Comparison of ENCODE assay signal across 25 cellular contexts in the genomic region with DNA sequence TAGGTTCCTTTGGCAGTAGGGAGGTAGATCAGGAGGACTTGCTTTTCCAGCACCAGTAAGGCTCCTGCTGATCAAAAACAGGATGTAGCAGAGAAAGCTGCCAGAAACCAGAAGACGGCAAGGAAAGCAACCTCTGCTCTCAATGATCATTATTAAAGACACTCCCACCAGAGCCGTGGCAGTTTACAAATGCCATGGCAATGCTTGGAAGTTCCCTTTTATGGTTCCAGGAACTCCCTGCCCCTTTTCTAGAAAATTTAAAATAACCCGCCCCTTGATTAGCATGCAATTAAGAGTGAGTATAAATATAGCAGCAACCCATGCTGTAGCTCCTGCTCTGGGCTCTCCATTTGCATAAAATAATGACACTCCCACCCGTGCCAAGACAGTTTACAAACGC. TPM values are rescaled to one million over a fixed set of nuclear protein-coding genes. Genes with fewer than 3 reads are reported as not detected.
DNase-seq lines count a peak whose midpoint lies in the region; ATAC-seq, FAIRE-seq and TF ChIP-seq lines count a peak whose summit lies in the region.
"Had no signal": no experiment of that assay in that cellular context is flagged by ENCODE, and none has a peak within 500 bp of the region (broad histone marks: within the 10 kb centered on the region; RNA-seq: fewer than 3 reads in every experiment).

No MANE protein-coding gene starts in this region.

- intact Hi-C loops in right lobe of liver (cut with DNase I) (loop anchor here in 1 of 2 donors (10.0 kb wide), 1 partner anchor 246 kb away; no protein-coding TSS in a partner anchor), HepG2 (cut with micrococcal nuclease; ENCODE audit: unreplicated experiment) (no loop called here), GM12878 (cut with micrococcal nuclease; ENCODE audit: unreplicated experiment) (no loop called here)

- H4K20me1 ChIP-seq in HepG2 (ENCODE audit: insufficient read depth, low read length) (no peaks in the 10 kb centered on the region), GM12878 (ENCODE audit: control insufficient read depth, insufficient read depth) (no peaks in the 10 kb centered on the region)

- TF ChIP-seq RAD21 in HepG2 (CRISPR knock-in tag; IDR thresholded peaks at IDR 0.05) = no peak
- TF ChIP-seq RAD21 in GM12878 (IDR thresholded peaks at IDR 0.05; ENCODE audit: insufficient read depth, low read depth, low read length) = no peak

- H3K79me2 ChIP-seq in HepG2 (ENCODE audit: insufficient read depth, low read length) (no peaks in the 10 kb centered on the region), GM12878 (ENCODE audit: control insufficient read depth, insufficient read depth, low read length) (no peaks in the 10 kb centered on the region)

- no peak overlapping the region for H3K27ac ChIP-seq in right lobe of liver
- no peak overlapping the region for H3K27ac ChIP-seq in HepG2 (ENCODE audit: extremely low read length, insufficient read depth, low read length)
- no peak overlapping the region for H3K27ac ChIP-seq in GM12878 (ENCODE audit: control insufficient read depth, insufficient read depth)
- H3K27ac ChIP-seq: A549, uterus had no signal

- H3K9me3 Mint-ChIP-seq in activated CD4-positive, alpha-beta T cell treated with anti-CD3 and anti-CD28 coated beads, Interleukin-2, amount 10 ng/mL, durations not matched to agents 7 days and 5 days = no peaks in the 10 kb centered on the region
- H3K9me3 Mint-ChIP-seq: activated naive CD4-positive, alpha-beta T cell treated with anti-CD3 and anti-CD28 coated beads for 36 hours; CD8-positive, alpha-beta T cell; naive B cell had no signal

- in situ Hi-C loops in HepG2 (cut with HindIII; ENCODE audit: extremely low pct_ligation_motif_present, low pct_unique_long_range_greater_than_20kb) (no loop called here), GM12878 (cut with MboI) (no loop called here)

- no peak for DNase-seq in right lobe of liver
- DNase-seq in HepG2 (ENCODE audit: low spot score) = no peak
- no peak for DNase-seq in GM12878 (ENCODE audit: low read depth, low spot score)
- DNase-seq in left lobe of liver (ENCODE audit: low spot score) = no peak
- DNase-seq in activated CD4-positive, alpha-beta T cell treated with anti-CD3 and anti-CD28 coated beads, Interleukin-2, amount 10 ng/mL, durations not matched to agents 7 days and 5 days = no peak
- DNase-seq in hypothalamus (lab: John Stamatoyannopoulos, UW) = no peak
- DNase-seq in activated naive CD4-positive, alpha-beta T cell treated with anti-CD3 and anti-CD28 coated beads, Interleukin-2, amount 50 U/mL, for 16 hours = no peak
- DNase-seq: activated CD4-positive, alpha-beta T cell treated with anti-CD3 and anti-CD28 coated beads for 1 hour; activated naive CD4-positive, alpha-beta T cell treated with anti-CD3 and anti-CD28 coated beads for 36 hours; CD8-positive, alpha-beta T cell; cortex of kidney; EL; left cardiac atrium; naive B cell; NCI-H1436 treated with DMSO at 0.1 percent for 48 hours; NCI-H2227 treated with DMSO at 0.1 percent for 48 hours; NK-92 treated with Interleukin-12 subunit alpha and Interleukin-12 subunit beta, amount 100 ng/mL, for 24 hours; stimulated activated naive CD8-positive, alpha-beta T cell treated with anti-CD3 and anti-CD28 coated beads, Interleukin-15, Interleukin-2, amounts not matched to agents 100 U/mL and 50 U/mL, for 24 hours had no signal

- CTCF ChIA-PET in HepG2 (lab: Yijun Ruan, JAX; ENCODE audit: low intra/inter-chr PET ratio, low total read pairs) (no interaction called here), GM12878 (lab: Yijun Ruan, JAX) (no interaction called here)
- CTCF ChIA-PET in activated CD4-positive, alpha-beta T cell treated with anti-CD3 and anti-CD28 coated beads, Interleukin-2, amount 10 ng/mL, durations not matched to agents 7 days and 5 days (lab: Charles Lee) = no interaction called here

- peaks cover 10% of the 10 kb centered on the region for H3K27me3 Mint-ChIP-seq in activated CD4-positive, alpha-beta T cell treated with anti-CD3 and anti-CD28 coated beads, Interleukin-2, amount 10 ng/mL, durations not matched to agents 7 days and 5 days
- H3K27me3 Mint-ChIP-seq: progenitor cell of endocrine pancreas had no signal

- no peak overlapping the region for H3K27ac Mint-ChIP-seq in activated CD4-positive, alpha-beta T cell treated with anti-CD3 and anti-CD28 coated beads, Interleukin-2, amount 10 ng/mL, durations not matched to agents 7 days and 5 days
- H3K27ac Mint-ChIP-seq: activated naive CD4-positive, alpha-beta T cell treated with anti-CD3 and anti-CD28 coated beads for 36 hours; CD8-positive, alpha-beta T cell; progenitor cell of endocrine pancreas had no signal

- H3K4me1 ChIP-seq in right lobe of liver (peaks cover 0 to 4% (median 0%) of the 10 kb centered on the region in 4 donors), HepG2 (ENCODE audit: insufficient read depth, low read length) (peaks cover 5% of the 10 kb centered on the region; the same call in 1 of the 2 replicates), GM12878 (ENCODE audit: control insufficient read depth, insufficient read depth, low read length) (no peaks in the 10 kb centered on the region)
- H3K4me1 ChIP-seq: A549 had no signal

- H3K4me3 Mint-ChIP-seq in activated CD4-positive, alpha-beta T cell treated with anti-CD3 and anti-CD28 coated beads, Interleukin-2, amount 10 ng/mL, durations not matched to agents 7 days and 5 days = no peak overlapping the region
- H3K4me3 Mint-ChIP-seq: activated naive CD4-positive, alpha-beta T cell treated with anti-CD3 and anti-CD28 coated beads for 36 hours; CD8-positive, alpha-beta T cell; naive B cell had no signal

- TF ChIP-seq POLR2A in right lobe of liver (IDR thresholded peaks at IDR 0.05) (no peak), HepG2 (IDR thresholded peaks at IDR 0.05; ENCODE audit: insufficient read depth in 1 of 2, low read depth in 2 of 2, low read length in 2 of 2) (no peak), GM12878 (IDR thresholded peaks at IDR 0.05; ENCODE audit: low read depth, low read length) (no peak)

- no peak for TF ChIP-seq EP300 in HepG2 (IDR thresholded peaks at IDR 0.05; ENCODE audit: low read depth in 2 of 2, low read length in 2 of 2)
- TF ChIP-seq EP300 in HepG2 (CRISPR knock-in tag; IDR thresholded peaks at IDR 0.05; ENCODE audit: borderline replicate concordance) = no peak
- no peak for TF ChIP-seq EP300 in GM12878 (IDR thresholded peaks at IDR 0.05; ENCODE audit: borderline replicate concordance in 1 of 2, control insufficient read depth in 1 of 2, low read depth in 2 of 2, low read length in 2 of 2)

- no peaks in the 10 kb centered on the region for H3K36me3 Mint-ChIP-seq in activated CD4-positive, alpha-beta T cell treated with anti-CD3 and anti-CD28 coated beads, Interleukin-2, amount 10 ng/mL, durations not matched to agents 7 days and 5 days (ENCODE audit: low read depth)
- H3K36me3 Mint-ChIP-seq: CD8-positive, alpha-beta T cell; naive B cell had no signal

- BruUV-seq in HepG2 (replicated peaks; lab: Mats Ljungman, UMichigan) = no TSS peak
- BruUV-seq in GM12878 (replicated peaks; lab: Mats Ljungman, UMichigan) = no TSS peak

- peaks cover 2% of the 10 kb centered on the region for H3K4me1 Mint-ChIP-seq in activated CD4-positive, alpha-beta T cell treated with anti-CD3 and anti-CD28 coated beads, Interleukin-2, amount 10 ng/mL, durations not matched to agents 7 days and 5 days

- H2AFZ ChIP-seq in HepG2 (ENCODE audit: low read length) (no peak overlapping the region), GM12878 (ENCODE audit: control insufficient read depth, low read depth, low read length) (no peak overlapping the region)

- POLR2A ChIA-PET in HepG2 (lab: Yijun Ruan, JAX) (no interaction called here), GM12878 (lab: Charles Lee) (no interaction called here)
- POLR2A ChIA-PET in activated CD4-positive, alpha-beta T cell treated with anti-CD3 and anti-CD28 coated beads, Interleukin-2, amount 10 ng/mL, durations not matched to agents 7 days and 5 days (lab: Charles Lee) = no interaction called here

- H3K4me3 ChIP-seq in right lobe of liver = no peak overlapping the region
- no peak overlapping the region for H3K4me3 ChIP-seq in HepG2 (replicated peaks in 1 of 3; ENCODE audit: insufficient read depth in 1 of 3, low read depth in 2 of 3, low read length in 3 of 3)
- no peak overlapping the region for H3K4me3 ChIP-seq in GM12878
- H3K4me3 ChIP-seq: A549 had no signal

- 14% methylated on average over 5 of the region's 5 CpGs for WGBS in right lobe of liver (ENCODE audit: insufficient coverage, low coverage, low lambda C conversion rate, missing lambda C conversion rate)
- WGBS in HepG2 (ENCODE audit: low lambda C conversion rate) = 3% methylated on average over 5 of the region's 5 CpGs
- 0% methylated on average over 5 of the region's 5 CpGs for WGBS in GM12878 (ENCODE audit: insufficient coverage, insufficient replicate concordance, low lambda C conversion rate, missing lambda C conversion rate)

- RAD21 ChIA-PET in GM12878 (lab: Charles Lee; ENCODE audit: unreplicated experiment) = no interaction called here

- H3K9ac ChIP-seq in HepG2 (ENCODE audit: insufficient read depth, low read depth, low read length) = no peak overlapping the region
- no peak overlapping the region for H3K9ac ChIP-seq in GM12878 (ENCODE audit: control insufficient read depth, insufficient read depth, low read length)

- SMC1A ChIA-PET in GM12878 (lab: Charles Lee; ENCODE audit: uncharacterized antibody, unreplicated experiment) = no interaction called here

- peak; percentile 50 to 72 (median 61) for ATAC-seq in right lobe of liver
- ATAC-seq in HepG2 = no peak
- ATAC-seq in GM12878 = peak; percentile 31
- ATAC-seq in left lobe of liver = peak; percentile 44
- no peak for ATAC-seq in HG03280 (IDR thresholded peaks at IDR 0.05; ENCODE audit: unreplicated experiment)
- ATAC-seq: A549; CD8-positive, alpha-beta T cell; esophagus mucosa; stimulated activated naive CD8-positive, alpha-beta T cell treated with anti-CD3 and anti-CD28 coated beads, Interleukin-15, Interleukin-2, amounts not matched to agents 100 U/mL and 50 U/mL, for 24 hours had no signal

- TF ChIP-seq CTCF in right lobe of liver (IDR thresholded peaks at IDR 0.05) = no peak
- TF ChIP-seq CTCF in HepG2 (CRISPR knock-in tag; IDR thresholded peaks at IDR 0.05) = no peak
- TF ChIP-seq CTCF in GM12878 (IDR thresholded peaks at IDR 0.05 in 2 of 3, conservative IDR thresholded peaks at IDR 0.05 in 1 of 3; ENCODE audit: control insufficient read depth in 2 of 3, extremely low read depth in 1 of 3, insufficient read depth in 1 of 3, low read depth in 3 of 3, low read length in 3 of 3) = no peak

- FAIRE-seq in HepG2 (lab: Jason Lieb, UNC) (no peak), GM12878 (lab: Jason Lieb, UNC) (no peak)
- FAIRE-seq: A549, H1 had no signal

- no peak overlapping the region for H3K4me2 ChIP-seq in HepG2 (ENCODE audit: low read depth, low read length)
- 0 out of 2 replicates have a peak overlapping the region, but pooled peaks have one; percentile 13 for H3K4me2 ChIP-seq in GM12878 (ENCODE audit: control insufficient read depth, insufficient read depth)
- H3K4me2 ChIP-seq: A549 had no signal

- H3K9me3 ChIP-seq in right lobe of liver = no peaks in the 10 kb centered on the region
- no peaks in the 10 kb centered on the region for H3K9me3 ChIP-seq in HepG2 (ENCODE audit: low read length)
- H3K9me3 ChIP-seq in GM12878 (replicated peaks; ENCODE audit: control insufficient read depth, insufficient read depth, low read length) = no peaks in the 10 kb centered on the region
- H3K9me3 ChIP-seq: A549, uterus had no signal

- H3K36me3 ChIP-seq in right lobe of liver (no peaks in the 10 kb centered on the region), HepG2 (replicated peaks in 1 of 2; ENCODE audit: control insufficient read depth in 1 of 2, insufficient read depth in 2 of 2, low read length in 2 of 2) (no peaks in the 10 kb centered on the region), GM12878 (ENCODE audit: control insufficient read depth in 2 of 2, insufficient read depth in 2 of 2, low read length in 1 of 2) (no peaks in the 10 kb centered on the region)
- H3K36me3 ChIP-seq: uterus had no signal

- H3K27me3 ChIP-seq in right lobe of liver (no peaks in the 10 kb centered on the region), HepG2 (ENCODE audit: control insufficient read depth in 1 of 2, insufficient read depth in 2 of 2, low read length in 2 of 2) (peaks cover 1 to 21% of the 10 kb centered on the region in 2 experiments; a peak in 2 of 5 replicates), GM12878 (replicated peaks in 1 of 2; ENCODE audit: control insufficient read depth in 2 of 2, insufficient read depth in 2 of 2, low read length in 1 of 2) (no peaks in the 10 kb centered on the region; a peak in 1 of 4 replicates)
- H3K27me3 ChIP-seq: uterus had no signal

RNA-seq across cellular contexts. Expression of gene EQTN, which starts 16.1 kb away (rescaled TPM):
- total RNA-seq in right lobe of liver (not detected), HepG2 (2016; rRNA removed; fragmentation: Illumina TruSeq; extraction: Trizol) (not detected in 2 replicates), GM12878 (2014; rRNA removed) (not detected in 2 replicates), GM12878 (2014; rRNA removed; fragmentation: Illumina TruSeq; extraction: Trizol) (not detected in 2 replicates), GM12878 (2021) (not detected in 2 replicates), left lobe of liver (not detected)
- total RNA-seq in HepG2 (2016; cell fraction: cytosol; rRNA removed; fragmentation: Illumina TruSeq; extraction: Trizol; ENCODE audit: low read depth) = not detected in 2 replicates
- not detected in 2 replicates for total RNA-seq in HepG2 (2016; cell fraction: insoluble cytoplasmic fraction; rRNA removed; fragmentation: Illumina TruSeq; extraction: Trizol)
- not detected in 2 replicates for total RNA-seq in HepG2 (2016; cell fraction: membrane; rRNA removed; fragmentation: Illumina TruSeq; extraction: Trizol)
- not detected in 2 replicates for total RNA-seq in HepG2 (2016; cell fraction: nucleus; rRNA removed; fragmentation: Illumina TruSeq; extraction: Trizol)
- polyA plus RNA-seq in HepG2 (2011; rRNA removed) (not detected in 2 replicates), GM12878 (2011; rRNA removed) (0.20 TPM in 1 of 2 replicates, not detected in the other), GM12878 (2014; fragmentation: Illumina TruSeq; extraction: Trizol) (not detected in 2 replicates), GM12878 (2014; fragmentation: Nextera tagmentation; extraction: Ambion mirVana) (not detected), GM12878 (2014; rRNA removed) (not detected in 2 replicates), GM12878 (2016; fragmentation: Nextera tagmentation; extraction: Ambion mirVana) (not detected)
- not detected in 2 replicates for polyA plus RNA-seq in HepG2 (2011; cell fraction: cytosol; rRNA removed)
- polyA plus RNA-seq in HepG2 (2011; cell fraction: nucleus; rRNA removed) = not detected in 2 replicates
- not detected in 2 replicates for polyA plus RNA-seq in HepG2 (2012)
- not detected in 2 replicates for polyA plus RNA-seq in HepG2 (2016; cell fraction: cytosol; fragmentation: Illumina TruSeq; extraction: Trizol; ENCODE audit: low read depth)
- not detected in 2 replicates for polyA plus RNA-seq in HepG2 (2016; cell fraction: insoluble cytoplasmic fraction; fragmentation: Illumina TruSeq; extraction: Trizol; ENCODE audit: low read depth)
- not detected in 2 replicates for polyA plus RNA-seq in HepG2 (2016; cell fraction: membrane; fragmentation: Illumina TruSeq; extraction: Trizol; ENCODE audit: low read depth)
- not detected in 2 replicates for polyA plus RNA-seq in HepG2 (2016; cell fraction: nucleus; fragmentation: Illumina TruSeq; extraction: Trizol; ENCODE audit: insufficient read depth, low read depth)
- 0.23 TPM in 1 of 2 replicates, not detected in the other for polyA minus RNA-seq in HepG2 (2011; rRNA and poly(A)+ RNA removed; ENCODE audit: low replicate concordance)
- polyA minus RNA-seq in HepG2 (2011; cell fraction: cytosol; rRNA and poly(A)+ RNA removed) = not detected in 2 replicates
- not detected in 2 replicates for polyA minus RNA-seq in HepG2 (2011; cell fraction: nucleus; rRNA and poly(A)+ RNA removed)
- not detected in 2 replicates for total RNA-seq in GM12878 (2013; cell fraction: nucleolus; rRNA removed)
- not detected for polyA plus RNA-seq in GM12878 (2011; ENCODE audit: low read depth)
- not detected in 2 replicates for polyA plus RNA-seq in GM12878 (2011; cell fraction: cytosol; rRNA removed)
- polyA plus RNA-seq in GM12878 (2011; cell fraction: nucleus; rRNA removed) = 0.15 TPM in 1 of 2 replicates, not detected in the other
- polyA plus RNA-seq in GM12878 (2012) = not detected in 2 replicates
- not detected in 2 replicates for polyA minus RNA-seq in GM12878 (2011; rRNA and poly(A)+ RNA removed)
- polyA minus RNA-seq in GM12878 (2011; cell fraction: cytosol; rRNA and poly(A)+ RNA removed) = not detected in 2 replicates
- polyA minus RNA-seq in GM12878 (2011; cell fraction: nucleus; rRNA and poly(A)+ RNA removed) = not detected in 2 replicates
- total RNA-seq in activated CD4-positive, alpha-beta T cell treated with anti-CD3 and anti-CD28 coated beads, Interleukin-2, amount 10 ng/mL, durations not matched to agents 7 days and 5 days = not detected
- total RNA-seq: activated naive CD4-positive, alpha-beta T cell treated with anti-CD3 and anti-CD28 coated beads for 36 hours; CD8-positive, alpha-beta T cell; esophagus mucosa; H1; left cardiac atrium; T-helper 1 cell treated with Interleukin-12 subunit alpha and Interleukin-12 subunit beta and Interleukin-4 antibody, amounts not matched to agents 30 ng/mL and 1 ng/mL, for 36 hours had no signal
- polyA plus RNA-seq: A549 had no signal

Comparison
In these comparisons a context has a peak if more than half of its experiments do, and no peak if none do; other contexts are left out.
1. ATAC-seq: peak in right lobe of liver (4 of 4), GM12878 (single experiment) and left lobe of liver (single experiment); none in HepG2 (single experiment) and HG03280 (single experiment).